In genomic region chr4:174537634-174538033, GRCh38 we compare ENCODE assay signal across 15 cellular contexts. TPM values are rescaled to one million over a fixed set of nuclear protein-coding genes. Genes with fewer than 3 reads are reported as not detected.
DNase-seq lines count a peak whose midpoint lies in the region; ATAC-seq, FAIRE-seq and TF ChIP-seq lines count a peak whose summit lies in the region.
"Had no signal": no experiment of that assay in that cellular context is flagged by ENCODE, and none has a peak within 500 bp of the region (broad histone marks: within the 10 kb centered on the region; RNA-seq: fewer than 3 reads in every experiment).

No MANE protein-coding gene starts in this region.

- FAIRE-seq in GM12891 (lab: Jason Lieb, UNC) = no peak
- FAIRE-seq: GM19239 had no signal

- no peak for TF ChIP-seq POLR2A in GM12891 (IDR thresholded peaks at IDR 0.05; ENCODE audit: low read depth, low read length)

- no peak for DNase-seq in GM19240 (ENCODE audit: insufficient read length, low spot score)
- no peak for DNase-seq in posterior vena cava (ENCODE audit: low spot score)
- DNase-seq in occipital lobe (lab: John Stamatoyannopoulos, UW) = no peak
- DNase-seq in GM12891 (ENCODE audit: insufficient read length, low spot score) = no peak
- DNase-seq: activated naive CD8-positive, alpha-beta T cell treated with anti-CD3 and anti-CD28 coated beads, Interleukin-2, amount 10 ng/mL, durations not matched to agents 7 days and 5 days; EL; foreskin melanocyte; naive B cell; NCI-H2081; upper lobe of right lung had no signal

- ATAC-seq in GM18520 (IDR thresholded peaks at IDR 0.05; ENCODE audit: unreplicated experiment) = peak; percentile 8
- peak; percentile 23 for ATAC-seq in GM21390 (IDR thresholded peaks at IDR 0.05; ENCODE audit: unreplicated experiment)
- ATAC-seq in HG02943 (IDR thresholded peaks at IDR 0.05; ENCODE audit: low read depth, unreplicated experiment) = peak; percentile 32
- ATAC-seq in HG03521 (IDR thresholded peaks at IDR 0.05; ENCODE audit: unreplicated experiment) = peak; percentile 13

- intact Hi-C loops in posterior vena cava (cut with DNase I) = no loop called here

TF ChIP-seq in GM12891, 5 proteins besides CTCF, POLR2A, EP300 and RAD21:
- no peak for TF ChIP-seq TAF1 (IDR thresholded peaks at IDR 0.05; ENCODE audit: low read depth, low read length)
- TF ChIP-seq SPI1 (IDR thresholded peaks at IDR 0.05; ENCODE audit: low read depth, low read length) = no peak
- no peak for TF ChIP-seq POU2F2 (IDR thresholded peaks at IDR 0.05; ENCODE audit: low read depth, low read length)
- TF ChIP-seq POLR2AphosphoS5 (IDR thresholded peaks at IDR 0.05; ENCODE audit: low read depth, low read length) = no peak
- TF ChIP-seq PAX5 (IDR thresholded peaks at IDR 0.05; ENCODE audit: insufficient read depth, low read length, severe bottlenecking) = no peak
TF ChIP-seq in GM12891: peak in this region for 0.

RNA-seq across cellular contexts. Expression of gene HPGD, which starts 15.3 kb away (rescaled TPM):
- 1 to 10 TPM; 3.2 to 4.5 TPM for total RNA-seq in posterior vena cava
- total RNA-seq in occipital lobe = 4.2 TPM
- polyA plus RNA-seq in GM12891 (2012; ENCODE audit: low read depth, missing spikeins) = not detected
